Comparison of ENCODE assay signal across 8 cellular contexts in the genomic region with DNA sequence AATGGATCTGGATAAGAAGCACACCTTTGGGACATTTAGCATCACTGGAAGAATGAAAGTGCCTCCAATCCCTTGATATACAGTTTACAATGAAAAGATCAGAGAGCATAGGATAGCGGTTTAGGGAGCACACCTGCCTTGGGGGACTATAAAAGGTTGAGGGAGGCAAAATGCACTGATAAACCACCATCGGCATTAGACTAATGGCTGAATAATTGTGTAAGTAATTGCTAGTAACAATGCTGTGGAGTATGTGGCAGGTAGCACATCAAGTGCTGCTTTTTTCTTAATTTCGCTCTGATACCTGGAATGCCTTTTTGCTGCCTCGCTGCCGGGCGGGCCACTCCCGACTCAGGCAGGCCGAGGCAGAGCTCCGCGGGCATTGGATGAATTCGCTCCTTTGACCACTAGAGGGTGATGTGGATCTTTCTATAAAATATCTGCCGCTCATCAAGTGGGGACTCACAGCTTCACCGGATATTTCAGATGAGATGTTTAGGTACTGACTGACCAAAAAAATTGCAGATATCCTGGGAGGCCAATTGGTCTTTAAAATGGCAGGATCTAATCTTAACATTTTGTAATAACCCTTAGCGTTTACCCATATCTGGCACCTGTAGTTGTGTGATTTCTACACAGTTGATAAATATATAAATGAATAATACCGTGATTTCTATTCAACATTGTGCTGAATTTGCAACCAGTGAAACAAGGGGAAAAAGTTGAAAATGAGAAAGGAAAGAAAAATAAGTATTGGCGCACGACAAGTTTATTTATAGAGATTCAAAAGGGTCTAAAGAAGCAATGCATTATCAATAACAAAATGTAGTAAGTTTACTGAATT.
DNase-seq lines count a peak whose midpoint lies in the region; ATAC-seq, FAIRE-seq and TF ChIP-seq lines count a peak whose summit lies in the region.

No MANE protein-coding gene starts in this region.

- no peaks in the 10 kb centered on the region for H3K4me1 ChIP-seq in A673 (ENCODE audit: insufficient read depth, low read length, poor library complexity, severe bottlenecking)
- H3K4me1 ChIP-seq in K562 (replicated peaks in 1 of 2; ENCODE audit: control insufficient read depth in 2 of 2, insufficient read depth in 2 of 2, low read length in 2 of 2), result no peaks in the 10 kb centered on the region

- in situ Hi-C loops in GM13977 (cut with MboI; ENCODE audit: low pct_unique_long_range_greater_than_20kb, low sequenced_read_pairs, unreplicated experiment), result loop anchor here (10.0 to 25.0 kb wide), 2 partner anchors 152 to 380 kb away; no protein-coding TSS in a partner anchor
- in situ Hi-C loops in K562 (cut with MboI), result loop anchor here (25.0 kb wide), 2 partner anchors 155 to 380 kb away; no protein-coding TSS in a partner anchor

- H3K27ac ChIP-seq in A673 (ENCODE audit: low read depth, low read length, poor library complexity, severe bottlenecking) (no peak overlapping the region), K562 (ENCODE audit: extremely low read depth, low read depth, low read length) (no peak overlapping the region)

- intact Hi-C loops in A673 (cut with micrococcal nuclease; ENCODE audit: unreplicated experiment) (loop anchor here (1.0 kb wide), 2 partner anchors 151 to 179 kb away; no protein-coding TSS in a partner anchor), K562 (cut with micrococcal nuclease) (loop anchor here (1.0 to 10.0 kb wide), 4 partner anchors 151 to 582 kb away; no protein-coding TSS in a partner anchor)

- CTCF ChIA-PET in A673 (lab: Charles Lee), result interaction anchor here (0.6 to 1.1 kb wide), 7 partner anchors 28 to 234 kb away, joined by 3 to 49 read pairs (median 4); no protein-coding TSS in a partner anchor
- CTCF ChIA-PET in K562 (lab: Yijun Ruan, JAX; ENCODE audit: low intra/inter-chr PET ratio), result interaction anchor here (0.6 to 5.1 kb wide), 10 partner anchors 29 to 583 kb away, joined by 3 to 54 read pairs (median 3); no protein-coding TSS in a partner anchor

- H4K20me1 ChIP-seq in K562 (replicated peaks; ENCODE audit: control insufficient read depth, insufficient read depth, low read length), result no peaks in the 10 kb centered on the region

- peak; percentile 71 for DNase-seq in A673 (ENCODE audit: low spot score)
- peak; percentile 77 for DNase-seq in GM13977 (ENCODE audit: low spot score)
- peak; percentile 8 for DNase-seq in NCI-H1417 treated with DMSO at 0.1 percent for 48 hours (lab: John Stamatoyannopoulos, UW)
- DNase-seq in T1000 (lab: John Stamatoyannopoulos, UW), result peak; percentile 19
- DNase-seq in K562 (ENCODE audit: extremely low read depth in 1 of 4, low spot score in 3 of 4), result peak; percentile 80 to 85 (median 84)
- DNase-seq in iPS-NIHi11 (ENCODE audit: low spot score), result peak; percentile 87
- peak; percentile 21 to 55 (median 22) for DNase-seq in stimulated activated CD4-positive, alpha-beta T cell treated with anti-CD3 and anti-CD28 coated beads, Interleukin-12 subunit alpha, Interleukin-12 subunit beta, amount 100 ng/mL, for 48 hours (ENCODE audit: low read depth in 2 of 3, low spot score in 1 of 3)

- no peak overlapping the region for H3K4me3 ChIP-seq in A673 (ENCODE audit: low read depth, low read length, poor library complexity, severe bottlenecking)
- no peak overlapping the region for H3K4me3 ChIP-seq in K562

- no peak for TF ChIP-seq EP300 in K562 (IDR thresholded peaks at IDR 0.05; ENCODE audit: low read length)

- peaks cover 45% of the 10 kb centered on the region for H3K27me3 ChIP-seq in A673 (replicated peaks; ENCODE audit: insufficient read depth, low read depth, low read length, poor library complexity)
- H3K27me3 ChIP-seq in K562 (ENCODE audit: control insufficient read depth in 2 of 2, insufficient read depth in 2 of 2, low read length in 2 of 2), result peaks cover 0 to 5% of the 10 kb centered on the region in 2 experiments; a peak in 3 of 5 replicates

- no peaks in the 10 kb centered on the region for H3K79me2 ChIP-seq in K562 (ENCODE audit: control insufficient read depth, insufficient read depth, low read length)

- H2AFZ ChIP-seq in K562 (ENCODE audit: low read depth, low read length), result no peak overlapping the region

- H3K9ac ChIP-seq in K562 (ENCODE audit: insufficient read depth in 1 of 2, low read depth in 2 of 2, low read length in 2 of 2), result no peak overlapping the region

- no peak overlapping the region for H3K4me2 ChIP-seq in K562 (ENCODE audit: insufficient read depth, low read length)

- FAIRE-seq in K562 (lab: Jason Lieb, UNC), result peak; percentile 88

- WGBS in K562 (ENCODE audit: insufficient coverage, low coverage, missing lambda C conversion rate), result 2% methylated on average over 17 of the region's 17 CpGs

- H3K9me3 ChIP-seq in A673 (ENCODE audit: low read depth, low read length, poor library complexity, severe bottlenecking) (no peaks in the 10 kb centered on the region), K562 (replicated peaks; ENCODE audit: control insufficient read depth, insufficient read depth, low read depth, low read length) (no peaks in the 10 kb centered on the region)

- H3K36me3 ChIP-seq in A673 (ENCODE audit: insufficient read depth, low read length, poor library complexity, severe bottlenecking) (no peaks in the 10 kb centered on the region), K562 (ENCODE audit: control insufficient read depth, insufficient read depth, low read length) (no peaks in the 10 kb centered on the region)

- POLR2A ChIA-PET in A673 (lab: Charles Lee; ENCODE audit: low non-redundant PET), result no interaction called here
- POLR2A ChIA-PET in K562 (lab: Yijun Ruan, JAX), result interaction anchor here (0.6 to 1.3 kb wide), 3 partner anchors 151 to 391 kb away, joined by 3 to 4 read pairs (median 4); no protein-coding TSS in a partner anchor

- ATAC-seq in HG02798 (IDR thresholded peaks at IDR 0.05; ENCODE audit: poor library complexity, unreplicated experiment) (peak; percentile 98), K562 (peak; percentile 98)

- TF ChIP-seq POLR2A in K562 (conservative IDR thresholded peaks at IDR 0.05), result no peak

- TF ChIP-seq RAD21 in K562 (CRISPR knock-in tag; conservative IDR thresholded peaks at IDR 0.05 in 1 of 2, IDR thresholded peaks at IDR 0.05 in 1 of 2), result peak; percentile 81 to 83

- BruUV-seq in A673 (replicated peaks; lab: Mats Ljungman, UMichigan), result no TSS peak
- BruUV-seq in K562 (replicated peaks; lab: Mats Ljungman, UMichigan), result no TSS peak

- TF ChIP-seq CTCF in A673 (conservative IDR thresholded peaks at IDR 0.05; ENCODE audit: low read depth, low read length) (peak; percentile 72), GM13977 (IDR thresholded peaks at IDR 0.05; ENCODE audit: extremely low read depth, insufficient read depth, missing control alignments) (peak; percentile 75), K562 (IDR thresholded peaks at IDR 0.05 in 2 of 3, conservative IDR thresholded peaks at IDR 0.05 in 1 of 3; ENCODE audit: insufficient read depth in 2 of 3, low read depth in 1 of 3, low read length in 3 of 3) (peak; percentile 89 to 90 (median 89))

- H3K9me1 ChIP-seq in K562 (ENCODE audit: control insufficient read depth, insufficient read depth, low read length), result no peaks in the 10 kb centered on the region

TF ChIP-seq in K562, 482 proteins besides CTCF, POLR2A, EP300 and RAD21 (continues in another document):
- peak in 1 of 2 experiments; percentile 64; a peak in 2 of 4 replicates for TF ChIP-seq MAZ (CRISPR knock-in tag; conservative IDR thresholded peaks at IDR 0.05 in 1 of 2, IDR thresholded peaks at IDR 0.05 in 1 of 2)
- no peak for TF ChIP-seq KDM1A (IDR thresholded peaks at IDR 0.05)
- TF ChIP-seq NR2C2 (CRISPR knock-in tag; IDR thresholded peaks at IDR 0.05), result no peak
- no peak for TF ChIP-seq NR2C2 (tag; IDR thresholded peaks at IDR 0.05)
- no peak for TF ChIP-seq HDAC1 (IDR thresholded peaks at IDR 0.05)
- no peak for TF ChIP-seq L3MBTL2 (IDR thresholded peaks at IDR 0.05)
- no peak for TF ChIP-seq FOXK2 (conservative IDR thresholded peaks at IDR 0.05 in 1 of 2, IDR thresholded peaks at IDR 0.05 in 1 of 2; ENCODE audit: low read depth in 2 of 2)
- TF ChIP-seq HNRNPH1 (optimal IDR thresholded peaks at IDR 0.05; ENCODE audit: low read depth, low read length), result no peak
- TF ChIP-seq, protein P1, sequence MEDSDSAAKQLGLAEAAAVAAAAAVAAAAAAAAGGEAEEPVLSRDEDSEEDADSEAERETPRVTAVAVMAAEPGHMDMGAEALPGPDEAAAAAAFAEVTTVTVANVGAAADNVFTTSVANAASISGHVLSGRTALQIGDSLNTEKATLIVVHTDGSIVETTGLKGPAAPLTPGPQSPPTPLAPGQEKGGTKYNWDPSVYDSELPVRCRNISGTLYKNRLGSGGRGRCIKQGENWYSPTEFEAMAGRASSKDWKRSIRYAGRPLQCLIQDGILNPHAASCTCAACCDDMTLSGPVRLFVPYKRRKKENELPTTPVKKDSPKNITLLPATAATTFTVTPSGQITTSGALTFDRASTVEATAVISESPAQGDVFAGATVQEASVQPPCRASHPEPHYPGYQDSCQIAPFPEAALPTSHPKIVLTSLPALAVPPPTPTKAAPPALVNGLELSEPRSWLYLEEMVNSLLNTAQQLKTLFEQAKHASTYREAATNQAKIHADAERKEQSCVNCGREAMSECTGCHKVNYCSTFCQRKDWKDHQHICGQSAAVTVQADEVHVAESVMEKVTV (CRISPR knock-in tag; IDR thresholded peaks at IDR 0.05), result peak; percentile 70
- no peak for TF ChIP-seq CBFA2T2 (conservative IDR thresholded peaks at IDR 0.05)
- TF ChIP-seq EZH2 (IDR thresholded peaks at IDR 0.05; ENCODE audit: borderline replicate concordance, low read depth, low read length), result no peak
- 0 out of 4 replicates have a peak, but pooled peaks of 1 of the 2 experiments have one; percentile 35 for TF ChIP-seq ARNT (IDR thresholded peaks at IDR 0.05)
- TF ChIP-seq TRIM24 (IDR thresholded peaks at IDR 0.05), result no peak
- peak; percentile 43; the same call in 1 of the 2 replicates for TF ChIP-seq KLF16 (IDR thresholded peaks at IDR 0.05)
- no peak for TF ChIP-seq RBM22 (IDR thresholded peaks at IDR 0.05; ENCODE audit: low read depth, low read length, poor library complexity, severe bottlenecking)
- no peak for TF ChIP-seq GABPB1 (CRISPR knock-in tag; IDR thresholded peaks at IDR 0.05)
- TF ChIP-seq RB1 (IDR thresholded peaks at IDR 0.05; ENCODE audit: low read depth), result 0 out of 2 replicates have a peak, but pooled peaks have one; percentile 27
- peak; percentile 67 for TF ChIP-seq SMC3 (conservative IDR thresholded peaks at IDR 0.05; ENCODE audit: insufficient read depth, low read depth, low read length)
- TF ChIP-seq, protein P2, sequence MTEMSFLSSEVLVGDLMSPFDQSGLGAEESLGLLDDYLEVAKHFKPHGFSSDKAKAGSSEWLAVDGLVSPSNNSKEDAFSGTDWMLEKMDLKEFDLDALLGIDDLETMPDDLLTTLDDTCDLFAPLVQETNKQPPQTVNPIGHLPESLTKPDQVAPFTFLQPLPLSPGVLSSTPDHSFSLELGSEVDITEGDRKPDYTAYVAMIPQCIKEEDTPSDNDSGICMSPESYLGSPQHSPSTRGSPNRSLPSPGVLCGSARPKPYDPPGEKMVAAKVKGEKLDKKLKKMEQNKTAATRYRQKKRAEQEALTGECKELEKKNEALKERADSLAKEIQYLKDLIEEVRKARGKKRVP (CRISPR knock-in tag; IDR thresholded peaks at IDR 0.05), result no peak
- no peak for TF ChIP-seq PPARD (CRISPR knock-in tag; IDR thresholded peaks at IDR 0.05)

Comparison
In these comparisons a context has a peak if more than half of its experiments do, and no peak if none do; other contexts are left out.
1. DNase-seq: peak in every context shown above with its lines; median percentile 87 in iPS-NIHi11; 84 in K562; 77 in GM13977; 71 in A673; 22 in stimulated activated CD4-positive, alpha-beta T cell treated with anti-CD3 and anti-CD28 coated beads, Interleukin-12 subunit alpha, Interleukin-12 subunit beta, amount 100 ng/mL, for 48 hours; 19 in T1000; 8 in NCI-H1417 treated with DMSO at 0.1 percent for 48 hours.